In genomic region chr9:84697494-84698114, GRCh38 we compare ENCODE assay signal across 8 cellular contexts. TPM values are rescaled to one million over a fixed set of nuclear protein-coding genes. Genes with fewer than 3 reads are reported as not detected.
A peak's percentile ranks its signal among the peaks of the same experiment; 100 is the strongest.
DNase-seq lines count a peak whose midpoint lies in the region; ATAC-seq, FAIRE-seq and TF ChIP-seq lines count a peak whose summit lies in the region.

No MANE protein-coding gene starts in this region.

- H3K4me1 ChIP-seq in PC-9 (replicated peaks; ENCODE audit: insufficient read depth) (no peaks in the 10 kb centered on the region), K562 (replicated peaks in 1 of 2; ENCODE audit: control insufficient read depth in 2 of 2, insufficient read depth in 2 of 2, low read length in 2 of 2) (no peaks in the 10 kb centered on the region)

- in situ Hi-C loops in K562 (cut with MboI): no loop called here

- DNase-seq in GM12865 (ENCODE audit: low read depth) (peak; percentile 72), PC-9 (peak in 1 of 2 experiments; percentile 27), K562 (ENCODE audit: extremely low read depth in 1 of 4, low spot score in 3 of 4) (peak; percentile 11 to 26 (median 12)), hypothalamus (lab: John Stamatoyannopoulos, UW) (peak in 34 of 51 donors; percentile 3 to 70 (median 44))
- DNase-seq in stimulated activated CD4-positive, alpha-beta T cell treated with anti-CD3 and anti-CD28 coated beads, Interleukin-12 subunit alpha, Interleukin-12 subunit beta, amount 100 ng/mL, for 24 hours (ENCODE audit: low read depth in 2 of 2): peak; percentile 4 to 44

- intact Hi-C loops in PC-9 (cut with micrococcal nuclease; ENCODE audit: unreplicated experiment): loop anchor here (1.0 to 5.0 kb wide), 2 partner anchors 257 to 915 kb away; no protein-coding TSS in a partner anchor
- intact Hi-C loops in K562 (cut with micrococcal nuclease): no loop called here

- BruUV-seq in PC-9 (replicated peaks; lab: Mats Ljungman, UMichigan) (no TSS peak), K562 (replicated peaks; lab: Mats Ljungman, UMichigan) (no TSS peak)

- WGBS in K562 (ENCODE audit: insufficient coverage, low coverage, missing lambda C conversion rate): 0% methylated on average over 3 of the region's 5 CpGs

- no peak overlapping the region for H3K4me3 ChIP-seq in GM12865 (ENCODE audit: low read depth, low read length)
- H3K4me3 ChIP-seq in PC-9: no peak overlapping the region
- H3K4me3 ChIP-seq in K562: no peak overlapping the region

- H3K9me2 ChIP-seq in PC-9 (ENCODE audit: insufficient read depth): no peaks in the 10 kb centered on the region

- H3K9me1 ChIP-seq in K562 (ENCODE audit: control insufficient read depth, insufficient read depth, low read length): no peaks in the 10 kb centered on the region

- H3K27me3 ChIP-seq in PC-9 (ENCODE audit: insufficient read depth, low read depth): peaks cover 4% of the 10 kb centered on the region; the same call in 1 of the 2 replicates
- H3K27me3 ChIP-seq in K562 (ENCODE audit: control insufficient read depth in 2 of 2, insufficient read depth in 2 of 2, low read length in 2 of 2): no peaks in the 10 kb centered on the region

- no peak for FAIRE-seq in K562 (lab: Jason Lieb, UNC)

- no peak for TF ChIP-seq EP300 in K562 (IDR thresholded peaks at IDR 0.05; ENCODE audit: low read length)

- H3F3A ChIP-seq in PC-9 (ENCODE audit: insufficient read depth, low read depth): no peaks in the 10 kb centered on the region

- H3K27ac ChIP-seq in PC-9 (no peak overlapping the region), K562 (ENCODE audit: extremely low read depth, low read depth, low read length) (no peak overlapping the region)

- H2AFZ ChIP-seq in PC-9 (no peak overlapping the region), K562 (ENCODE audit: low read depth, low read length) (no peak overlapping the region)

- peak in 1 of 2 experiments; percentile 44; a peak in 3 of 4 replicates for TF ChIP-seq RAD21 in K562 (CRISPR knock-in tag; conservative IDR thresholded peaks at IDR 0.05 in 1 of 2, IDR thresholded peaks at IDR 0.05 in 1 of 2)

- TF ChIP-seq POLR2A in K562 (conservative IDR thresholded peaks at IDR 0.05): no peak

- CTCF ChIA-PET in PC-9 (lab: Charles Lee) (interaction anchor here (0.6 to 0.7 kb wide), 3 partner anchors 39 to 270 kb away, joined by 3 to 13 read pairs (median 5); no protein-coding TSS in a partner anchor), K562 (lab: Yijun Ruan, JAX; ENCODE audit: low intra/inter-chr PET ratio) (no interaction called here)

- ATAC-seq in HG02885 (IDR thresholded peaks at IDR 0.05; ENCODE audit: poor library complexity, unreplicated experiment) (peak; percentile 50), K562 (peak; percentile 81), GM21737 (IDR thresholded peaks at IDR 0.05; ENCODE audit: unreplicated experiment) (no peak), HG02973 (IDR thresholded peaks at IDR 0.05; ENCODE audit: unreplicated experiment) (no peak)

- H3K36me3 ChIP-seq in PC-9 (ENCODE audit: low read depth) (no peaks in the 10 kb centered on the region), K562 (ENCODE audit: control insufficient read depth, insufficient read depth, low read length) (no peaks in the 10 kb centered on the region)

- no peak overlapping the region for H3K9ac ChIP-seq in K562 (ENCODE audit: insufficient read depth in 1 of 2, low read depth in 2 of 2, low read length in 2 of 2)

- H3K79me2 ChIP-seq in PC-9 (ENCODE audit: low read depth): no peaks in the 10 kb centered on the region
- H3K79me2 ChIP-seq in K562 (ENCODE audit: control insufficient read depth, insufficient read depth, low read length): no peaks in the 10 kb centered on the region

- POLR2A ChIA-PET in PC-9 (lab: Charles Lee; ENCODE audit: unreplicated experiment): no interaction called here
- POLR2A ChIA-PET in K562 (lab: Yijun Ruan, JAX): no interaction called here

- H3K4me2 ChIP-seq in PC-9: no peak overlapping the region
- no peak overlapping the region for H3K4me2 ChIP-seq in K562 (ENCODE audit: insufficient read depth, low read length)

- no peaks in the 10 kb centered on the region for H3K9me3 ChIP-seq in PC-9 (ENCODE audit: insufficient read depth, low read depth)
- H3K9me3 ChIP-seq in K562 (replicated peaks; ENCODE audit: control insufficient read depth, insufficient read depth, low read depth, low read length): no peaks in the 10 kb centered on the region

- peak; percentile 87 for TF ChIP-seq CTCF in GM12865 (IDR thresholded peaks at IDR 0.05; ENCODE audit: insufficient read depth, low read depth, low read length, missing control alignments)
- TF ChIP-seq CTCF in PC-9 (conservative IDR thresholded peaks at IDR 0.05): peak; percentile 65
- TF ChIP-seq CTCF in K562 (IDR thresholded peaks at IDR 0.05 in 2 of 3, conservative IDR thresholded peaks at IDR 0.05 in 1 of 3; ENCODE audit: insufficient read depth in 2 of 3, low read depth in 1 of 3, low read length in 3 of 3): peak; percentile 27 to 49 (median 40); a peak in 4 of 6 replicates

- H4K20me1 ChIP-seq in PC-9 (ENCODE audit: insufficient read depth) (no peaks in the 10 kb centered on the region), K562 (replicated peaks; ENCODE audit: control insufficient read depth, insufficient read depth, low read length) (no peaks in the 10 kb centered on the region)

TF ChIP-seq in K562, 482 proteins besides CTCF, POLR2A, EP300 and RAD21:
- no peak for TF ChIP-seq GTF2E2 (tag; IDR thresholded peaks at IDR 0.05)
- 0 out of 2 replicates have a peak, but pooled peaks have one; percentile 12 for TF ChIP-seq SMC3 (conservative IDR thresholded peaks at IDR 0.05; ENCODE audit: insufficient read depth, low read depth, low read length)
- no peak for TF ChIP-seq STAT5B (CRISPR knock-in tag; IDR thresholded peaks at IDR 0.05)

RNA-seq across cellular contexts. Expression of gene NTRK2, which starts 28.1 kb away (rescaled TPM):
- total RNA-seq in PC-9 (2021) (not detected in 2 replicates), K562 (2014; rRNA removed) (not detected in 2 replicates), K562 (2014; rRNA removed; fragmentation: Illumina TruSeq; extraction: Trizol) (not detected in 2 replicates), K562 (2015; rRNA removed; fragmentation: Illumina TruSeq; extraction: Trizol) (not detected in 2 replicates), K562 (2021) (not detected in 2 replicates)
- not detected in 2 replicates for total RNA-seq in K562 (2011; cell fraction: chromatin; rRNA removed; ENCODE audit: low replicate concordance)
- not detected in 2 replicates for total RNA-seq in K562 (2011; cell fraction: nucleolus; rRNA removed)
- not detected in 2 replicates for total RNA-seq in K562 (2011; cell fraction: nucleoplasm; rRNA removed)
- polyA plus RNA-seq in K562 (2011; rRNA removed) (not detected in 2 replicates), K562 (2014; fragmentation: Illumina TruSeq; extraction: Trizol) (not detected in 2 replicates), K562 (2014; fragmentation: Nextera tagmentation; extraction: Ambion mirVana) (not detected), K562 (2014; rRNA removed) (not detected in 2 replicates)
- not detected in 2 replicates for polyA plus RNA-seq in K562 (2011; cell fraction: cytosol; rRNA removed)
- not detected in 2 replicates for polyA plus RNA-seq in K562 (2011; cell fraction: nucleus; rRNA removed)
- polyA plus RNA-seq in K562 (2012): 0.01 and 0.03 TPM in 2 replicates
- polyA minus RNA-seq in K562 (2011; rRNA and poly(A)+ RNA removed): not detected in 2 replicates
- polyA minus RNA-seq in K562 (2011; cell fraction: cytosol; rRNA and poly(A)+ RNA removed): not detected in 2 replicates
- not detected in 2 replicates for polyA minus RNA-seq in K562 (2011; cell fraction: nucleus; rRNA and poly(A)+ RNA removed)

Comparison
In these comparisons a context has a peak if more than half of its experiments do, and no peak if none do; other contexts are left out.
1. ATAC-seq: peak in HG02885 (single experiment) and K562 (single experiment); none in GM21737 (single experiment) and HG02973 (single experiment).
2. Peak in every context shown above with its lines, with median percentiles within 50 percentile points of each other: CTCF ChIP-seq.